Comparison of ENCODE assay signal across 2 cellular contexts in the genomic region with DNA sequence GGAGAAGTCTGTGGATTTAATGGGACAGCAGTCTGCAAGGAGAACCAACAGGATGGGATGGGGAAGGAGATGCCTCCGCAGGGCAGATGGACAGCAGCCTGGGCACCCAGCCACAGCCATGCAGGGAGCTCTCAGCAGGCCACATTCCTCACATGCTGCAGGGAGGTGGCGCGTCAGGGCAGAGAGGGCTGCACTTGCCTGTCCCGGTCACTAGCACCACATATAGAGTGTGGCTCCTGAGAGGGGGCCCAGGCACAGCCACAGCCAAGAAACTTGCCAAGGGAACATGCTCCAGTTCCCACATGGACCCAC.
TF ChIP-seq lines count a peak whose summit lies in the region.

No MANE protein-coding gene starts in this region.

TF ChIP-seq in HepG2, 621 proteins besides CTCF, POLR2A, EP300 and RAD21 (continues in another document):
- TF ChIP-seq, protein P1, sequence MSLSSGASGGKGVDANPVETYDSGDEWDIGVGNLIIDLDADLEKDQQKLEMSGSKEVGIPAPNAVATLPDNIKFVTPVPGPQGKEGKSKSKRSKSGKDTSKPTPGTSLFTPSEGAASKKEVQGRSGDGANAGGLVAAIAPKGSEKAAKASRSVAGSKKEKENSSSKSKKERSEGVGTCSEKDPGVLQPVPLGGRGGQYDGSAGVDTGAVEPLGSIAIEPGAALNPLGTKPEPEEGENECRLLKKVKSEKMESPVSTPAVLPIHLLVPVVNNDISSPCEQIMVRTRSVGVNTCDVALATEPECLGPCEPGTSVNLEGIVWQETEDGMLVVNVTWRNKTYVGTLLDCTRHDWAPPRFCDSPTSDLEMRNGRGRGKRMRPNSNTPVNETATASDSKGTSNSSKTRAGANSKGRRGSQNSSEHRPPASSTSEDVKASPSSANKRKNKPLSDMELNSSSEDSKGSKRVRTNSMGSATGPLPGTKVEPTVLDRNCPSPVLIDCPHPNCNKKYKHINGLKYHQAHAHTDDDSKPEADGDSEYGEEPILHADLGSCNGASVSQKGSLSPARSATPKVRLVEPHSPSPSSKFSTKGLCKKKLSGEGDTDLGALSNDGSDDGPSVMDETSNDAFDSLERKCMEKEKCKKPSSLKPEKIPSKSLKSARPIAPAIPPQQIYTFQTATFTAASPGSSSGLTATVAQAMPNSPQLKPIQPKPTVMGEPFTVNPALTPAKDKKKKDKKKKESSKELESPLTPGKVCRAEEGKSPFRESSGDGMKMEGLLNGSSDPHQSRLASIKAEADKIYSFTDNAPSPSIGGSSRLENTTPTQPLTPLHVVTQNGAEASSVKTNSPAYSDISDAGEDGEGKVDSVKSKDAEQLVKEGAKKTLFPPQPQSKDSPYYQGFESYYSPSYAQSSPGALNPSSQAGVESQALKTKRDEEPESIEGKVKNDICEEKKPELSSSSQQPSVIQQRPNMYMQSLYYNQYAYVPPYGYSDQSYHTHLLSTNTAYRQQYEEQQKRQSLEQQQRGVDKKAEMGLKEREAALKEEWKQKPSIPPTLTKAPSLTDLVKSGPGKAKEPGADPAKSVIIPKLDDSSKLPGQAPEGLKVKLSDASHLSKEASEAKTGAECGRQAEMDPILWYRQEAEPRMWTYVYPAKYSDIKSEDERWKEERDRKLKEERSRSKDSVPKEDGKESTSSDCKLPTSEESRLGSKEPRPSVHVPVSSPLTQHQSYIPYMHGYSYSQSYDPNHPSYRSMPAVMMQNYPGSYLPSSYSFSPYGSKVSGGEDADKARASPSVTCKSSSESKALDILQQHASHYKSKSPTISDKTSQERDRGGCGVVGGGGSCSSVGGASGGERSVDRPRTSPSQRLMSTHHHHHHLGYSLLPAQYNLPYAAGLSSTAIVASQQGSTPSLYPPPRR (CRISPR knock-in tag; IDR thresholded peaks at IDR 0.05; ENCODE audit: borderline replicate concordance): no peak
- TF ChIP-seq HNRNPL (IDR thresholded peaks at IDR 0.05; ENCODE audit: low read depth, low read length) (0 out of 2 replicates have a peak, but pooled peaks have one; percentile 57), ATAD3A (CRISPR knock-in tag; IDR thresholded peaks at IDR 0.05) (no peak), ZNF660 (CRISPR knock-in tag; IDR thresholded peaks at IDR 0.05; ENCODE audit: borderline replicate concordance, low read depth) (no peak), ZNF333 (CRISPR knock-in tag; IDR thresholded peaks at IDR 0.05; ENCODE audit: borderline replicate concordance) (no peak), ZNF564 (CRISPR knock-in tag; IDR thresholded peaks at IDR 0.05) (peak; percentile 99), STAG1 (CRISPR knock-in tag; IDR thresholded peaks at IDR 0.05) (peak; percentile 39), CEBPB (IDR thresholded peaks at IDR 0.05; ENCODE audit: borderline replicate concordance, low read depth, low read length) (no peak), ZFP37 (CRISPR knock-in tag; IDR thresholded peaks at IDR 0.05; ENCODE audit: borderline replicate concordance) (no peak), NFKBIZ (CRISPR knock-in tag; IDR thresholded peaks at IDR 0.05) (no peak), ZNF556 (CRISPR knock-in tag; IDR thresholded peaks at IDR 0.05; ENCODE audit: borderline replicate concordance) (no peak), ZNF292 (CRISPR knock-in tag; IDR thresholded peaks at IDR 0.05; ENCODE audit: borderline replicate concordance, low read depth) (no peak), TOPORS (CRISPR knock-in tag; IDR thresholded peaks at IDR 0.05) (no peak), FOSL2 (CRISPR knock-in tag; IDR thresholded peaks at IDR 0.05) (0 out of 2 replicates have a peak, but pooled peaks have one; percentile 9)
- TF ChIP-seq, protein P2, sequence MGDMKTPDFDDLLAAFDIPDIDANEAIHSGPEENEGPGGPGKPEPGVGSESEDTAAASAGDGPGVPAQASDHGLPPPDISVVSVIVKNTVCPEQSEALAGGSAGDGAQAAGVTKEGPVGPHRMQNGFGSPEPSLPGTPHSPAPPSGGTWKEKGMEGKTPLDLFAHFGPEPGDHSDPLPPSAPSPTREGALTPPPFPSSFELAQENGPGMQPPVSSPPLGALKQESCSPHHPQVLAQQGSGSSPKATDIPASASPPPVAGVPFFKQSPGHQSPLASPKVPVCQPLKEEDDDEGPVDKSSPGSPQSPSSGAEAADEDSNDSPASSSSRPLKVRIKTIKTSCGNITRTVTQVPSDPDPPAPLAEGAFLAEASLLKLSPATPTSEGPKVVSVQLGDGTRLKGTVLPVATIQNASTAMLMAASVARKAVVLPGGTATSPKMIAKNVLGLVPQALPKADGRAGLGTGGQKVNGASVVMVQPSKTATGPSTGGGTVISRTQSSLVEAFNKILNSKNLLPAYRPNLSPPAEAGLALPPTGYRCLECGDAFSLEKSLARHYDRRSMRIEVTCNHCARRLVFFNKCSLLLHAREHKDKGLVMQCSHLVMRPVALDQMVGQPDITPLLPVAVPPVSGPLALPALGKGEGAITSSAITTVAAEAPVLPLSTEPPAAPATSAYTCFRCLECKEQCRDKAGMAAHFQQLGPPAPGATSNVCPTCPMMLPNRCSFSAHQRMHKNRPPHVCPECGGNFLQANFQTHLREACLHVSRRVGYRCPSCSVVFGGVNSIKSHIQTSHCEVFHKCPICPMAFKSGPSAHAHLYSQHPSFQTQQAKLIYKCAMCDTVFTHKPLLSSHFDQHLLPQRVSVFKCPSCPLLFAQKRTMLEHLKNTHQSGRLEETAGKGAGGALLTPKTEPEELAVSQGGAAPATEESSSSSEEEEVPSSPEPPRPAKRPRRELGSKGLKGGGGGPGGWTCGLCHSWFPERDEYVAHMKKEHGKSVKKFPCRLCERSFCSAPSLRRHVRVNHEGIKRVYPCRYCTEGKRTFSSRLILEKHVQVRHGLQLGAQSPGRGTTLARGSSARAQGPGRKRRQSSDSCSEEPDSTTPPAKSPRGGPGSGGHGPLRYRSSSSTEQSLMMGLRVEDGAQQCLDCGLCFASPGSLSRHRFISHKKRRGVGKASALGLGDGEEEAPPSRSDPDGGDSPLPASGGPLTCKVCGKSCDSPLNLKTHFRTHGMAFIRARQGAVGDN (CRISPR knock-in tag; IDR thresholded peaks at IDR 0.05): peak; percentile 40
- TF ChIP-seq, protein P3, sequence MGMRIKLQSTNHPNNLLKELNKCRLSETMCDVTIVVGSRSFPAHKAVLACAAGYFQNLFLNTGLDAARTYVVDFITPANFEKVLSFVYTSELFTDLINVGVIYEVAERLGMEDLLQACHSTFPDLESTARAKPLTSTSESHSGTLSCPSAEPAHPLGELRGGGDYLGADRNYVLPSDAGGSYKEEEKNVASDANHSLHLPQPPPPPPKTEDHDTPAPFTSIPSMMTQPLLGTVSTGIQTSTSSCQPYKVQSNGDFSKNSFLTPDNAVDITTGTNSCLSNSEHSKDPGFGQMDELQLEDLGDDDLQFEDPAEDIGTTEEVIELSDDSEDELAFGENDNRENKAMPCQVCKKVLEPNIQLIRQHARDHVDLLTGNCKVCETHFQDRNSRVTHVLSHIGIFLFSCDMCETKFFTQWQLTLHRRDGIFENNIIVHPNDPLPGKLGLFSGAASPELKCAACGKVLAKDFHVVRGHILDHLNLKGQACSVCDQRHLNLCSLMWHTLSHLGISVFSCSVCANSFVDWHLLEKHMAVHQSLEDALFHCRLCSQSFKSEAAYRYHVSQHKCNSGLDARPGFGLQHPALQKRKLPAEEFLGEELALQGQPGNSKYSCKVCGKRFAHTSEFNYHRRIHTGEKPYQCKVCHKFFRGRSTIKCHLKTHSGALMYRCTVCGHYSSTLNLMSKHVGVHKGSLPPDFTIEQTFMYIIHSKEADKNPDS (CRISPR knock-in tag; IDR thresholded peaks at IDR 0.05): no peak

TF ChIP-seq in GM12878, 131 proteins besides CTCF, POLR2A, EP300 and RAD21 (continued from another document):
- TF ChIP-seq, protein P4, sequence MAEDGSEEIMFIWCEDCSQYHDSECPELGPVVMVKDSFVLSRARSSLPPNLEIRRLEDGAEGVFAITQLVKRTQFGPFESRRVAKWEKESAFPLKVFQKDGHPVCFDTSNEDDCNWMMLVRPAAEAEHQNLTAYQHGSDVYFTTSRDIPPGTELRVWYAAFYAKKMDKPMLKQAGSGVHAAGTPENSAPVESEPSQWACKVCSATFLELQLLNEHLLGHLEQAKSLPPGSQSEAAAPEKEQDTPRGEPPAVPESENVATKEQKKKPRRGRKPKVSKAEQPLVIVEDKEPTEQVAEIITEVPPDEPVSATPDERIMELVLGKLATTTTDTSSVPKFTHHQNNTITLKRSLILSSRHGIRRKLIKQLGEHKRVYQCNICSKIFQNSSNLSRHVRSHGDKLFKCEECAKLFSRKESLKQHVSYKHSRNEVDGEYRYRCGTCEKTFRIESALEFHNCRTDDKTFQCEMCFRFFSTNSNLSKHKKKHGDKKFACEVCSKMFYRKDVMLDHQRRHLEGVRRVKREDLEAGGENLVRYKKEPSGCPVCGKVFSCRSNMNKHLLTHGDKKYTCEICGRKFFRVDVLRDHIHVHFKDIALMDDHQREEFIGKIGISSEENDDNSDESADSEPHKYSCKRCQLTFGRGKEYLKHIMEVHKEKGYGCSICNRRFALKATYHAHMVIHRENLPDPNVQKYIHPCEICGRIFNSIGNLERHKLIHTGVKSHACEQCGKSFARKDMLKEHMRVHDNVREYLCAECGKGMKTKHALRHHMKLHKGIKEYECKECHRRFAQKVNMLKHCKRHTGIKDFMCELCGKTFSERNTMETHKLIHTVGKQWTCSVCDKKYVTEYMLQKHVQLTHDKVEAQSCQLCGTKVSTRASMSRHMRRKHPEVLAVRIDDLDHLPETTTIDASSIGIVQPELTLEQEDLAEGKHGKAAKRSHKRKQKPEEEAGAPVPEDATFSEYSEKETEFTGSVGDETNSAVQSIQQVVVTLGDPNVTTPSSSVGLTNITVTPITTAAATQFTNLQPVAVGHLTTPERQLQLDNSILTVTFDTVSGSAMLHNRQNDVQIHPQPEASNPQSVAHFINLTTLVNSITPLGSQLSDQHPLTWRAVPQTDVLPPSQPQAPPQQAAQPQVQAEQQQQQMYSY (CRISPR knock-in tag; IDR thresholded peaks at IDR 0.05): no peak
- TF ChIP-seq CREB1 (IDR thresholded peaks at IDR 0.05; ENCODE audit: low read depth): no peak
- TF ChIP-seq TARDBP (IDR thresholded peaks at IDR 0.05; ENCODE audit: borderline replicate concordance): no peak
- TF ChIP-seq, protein P2 (IDR thresholded peaks at IDR 0.05): no peak
- TF ChIP-seq ZNF274 (IDR thresholded peaks at IDR 0.05; ENCODE audit: insufficient read depth, insufficient read length): no peak
- no peak for TF ChIP-seq POLR2AphosphoS2 (IDR thresholded peaks at IDR 0.05; ENCODE audit: low read depth, low read length)
- no peak for TF ChIP-seq PAX8 (IDR thresholded peaks at IDR 0.05)
- TF ChIP-seq EZH2 (IDR thresholded peaks at IDR 0.05; ENCODE audit: borderline replicate concordance, control insufficient read depth, low read depth, low read length): no peak
- TF ChIP-seq SUZ12 (IDR thresholded peaks at IDR 0.05; ENCODE audit: unreplicated experiment): no peak
- no peak for TF ChIP-seq RFX5 (IDR thresholded peaks at IDR 0.05; ENCODE audit: low read depth, low read length)
